In the genomic region with DNA sequence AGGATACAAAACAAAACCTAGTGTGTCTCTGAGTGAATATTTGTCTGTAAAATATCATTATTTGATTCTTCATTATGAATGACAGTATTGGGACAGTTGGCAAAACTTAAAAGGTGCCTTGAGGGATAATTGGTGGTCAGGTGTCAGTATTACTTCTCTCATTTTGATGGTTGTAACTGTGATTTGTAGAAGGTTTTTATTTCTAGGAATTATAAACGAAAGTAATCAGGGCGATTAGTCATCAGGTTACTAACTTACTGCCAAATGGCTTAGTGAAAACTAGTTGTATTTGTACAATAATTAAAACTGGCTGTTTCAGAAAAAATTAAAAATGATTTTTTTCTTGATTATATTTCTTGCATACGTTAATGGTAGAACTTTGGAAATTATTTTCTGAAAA, we compare ENCODE assay signal across 19 cellular contexts.
"Had no signal": no experiment of that assay in that cellular context is flagged by ENCODE, and none has a peak within 500 bp of the region (broad histone marks: within the 10 kb centered on the region; RNA-seq: fewer than 3 reads in every experiment).

No MANE protein-coding gene starts in this region.

- H3K4me3 ChIP-seq: esophagus muscularis mucosa, heart left ventricle, sigmoid colon, testis, upper lobe of right lung had no signal

- DNase-seq: activated CD4-positive, alpha-beta T cell treated with anti-CD3 and anti-CD28 coated beads, Interleukin-2, amount 50 U/mL, for 4 hours; activated CD8-positive, alpha-beta memory T cell treated with anti-CD3 and anti-CD28 coated beads, Interleukin-2, amount 50 U/mL, for 4 hours; aorta; foreskin keratinocyte; heart left ventricle; left ventricle myocardium superior; mesenchymal stem cell; occipital lobe; sigmoid colon; stimulated activated CD4-positive, alpha-beta T cell treated with anti-CD3 and anti-CD28 coated beads, Interleukin-2, amount 100 ng/mL, for 24 hours; testis; upper lobe of right lung had no signal

- H3K9me3 ChIP-seq: esophagus muscularis mucosa, heart left ventricle, sigmoid colon, testis, upper lobe of right lung had no signal

- H3K27ac Mint-ChIP-seq: nephron; stimulated activated naive CD8-positive, alpha-beta T cell treated with anti-CD3 and anti-CD28 coated beads, Interleukin-15, Interleukin-2, amounts not matched to agents 100 ng/mL and 50 ng/mL, for 24 hours; T-helper 1 cell treated with Interleukin-12 subunit alpha and Interleukin-12 subunit beta and Interleukin-4 antibody, amounts not matched to agents 30 μg/mL and 1 μg/mL, for 36 hours had no signal

- H3K27me3 ChIP-seq: esophagus muscularis mucosa, foreskin keratinocyte, heart left ventricle, sigmoid colon, testis, upper lobe of right lung had no signal

- H3K27ac ChIP-seq: esophagus muscularis mucosa, foreskin keratinocyte, heart left ventricle, sigmoid colon, testis, upper lobe of right lung had no signal

- H3K9me3 Mint-ChIP-seq: activated naive CD4-positive, alpha-beta T cell treated with anti-CD3 and anti-CD28 coated beads, Interleukin-2, amount 50 U/mL, for 72 hours; nephron; stimulated activated naive CD8-positive, alpha-beta T cell treated with anti-CD3 and anti-CD28 coated beads, Interleukin-15, Interleukin-2, amounts not matched to agents 100 ng/mL and 50 ng/mL, for 24 hours; T-helper 1 cell treated with Interleukin-12 subunit alpha and Interleukin-12 subunit beta and Interleukin-4 antibody, amounts not matched to agents 30 μg/mL and 1 μg/mL, for 36 hours had no signal

- ATAC-seq: foreskin keratinocyte, heart left ventricle, left ventricle myocardium superior, upper lobe of right lung had no signal

- H3K4me3 Mint-ChIP-seq: nephron; stimulated activated naive CD8-positive, alpha-beta T cell treated with anti-CD3 and anti-CD28 coated beads, Interleukin-15, Interleukin-2, amounts not matched to agents 100 ng/mL and 50 ng/mL, for 24 hours; T-helper 1 cell treated with Interleukin-12 subunit alpha and Interleukin-12 subunit beta and Interleukin-4 antibody, amounts not matched to agents 30 μg/mL and 1 μg/mL, for 36 hours had no signal

- H3K4me1 Mint-ChIP-seq: nephron had no signal

- H3K4me1 ChIP-seq: esophagus muscularis mucosa, foreskin keratinocyte, heart left ventricle, sigmoid colon, testis, upper lobe of right lung had no signal

- FAIRE-seq: bronchial epithelial cell, keratinocyte had no signal

- H3K27me3 Mint-ChIP-seq: stimulated activated naive CD8-positive, alpha-beta T cell treated with anti-CD3 and anti-CD28 coated beads, Interleukin-15, Interleukin-2, amounts not matched to agents 100 ng/mL and 50 ng/mL, for 24 hours had no signal
